In the genomic region with DNA sequence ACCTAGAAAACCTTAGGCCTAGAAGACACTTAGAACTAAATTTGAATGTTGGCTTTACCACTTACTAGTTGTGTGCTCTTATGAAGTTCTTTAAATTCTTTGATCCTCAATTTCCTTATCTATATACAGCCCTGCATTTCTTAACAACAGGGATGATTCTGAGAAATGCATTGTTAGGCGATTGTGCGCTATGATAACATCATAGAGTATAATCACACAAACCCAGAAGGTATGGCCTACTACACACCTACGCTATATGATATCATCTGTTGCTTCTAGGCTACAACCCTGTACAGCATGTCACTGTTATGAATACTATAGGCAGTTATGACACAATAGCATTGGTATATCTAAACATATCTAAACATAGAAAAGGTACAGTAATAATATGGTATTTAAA, we compare ENCODE assay signal across 1 cellular context.
TF ChIP-seq lines count a peak whose summit lies in the region.

No MANE protein-coding gene starts in this region.

TF ChIP-seq in K562, 482 proteins besides CTCF, POLR2A, EP300 and RAD21 (continued from another document):
- TF ChIP-seq, protein P1, sequence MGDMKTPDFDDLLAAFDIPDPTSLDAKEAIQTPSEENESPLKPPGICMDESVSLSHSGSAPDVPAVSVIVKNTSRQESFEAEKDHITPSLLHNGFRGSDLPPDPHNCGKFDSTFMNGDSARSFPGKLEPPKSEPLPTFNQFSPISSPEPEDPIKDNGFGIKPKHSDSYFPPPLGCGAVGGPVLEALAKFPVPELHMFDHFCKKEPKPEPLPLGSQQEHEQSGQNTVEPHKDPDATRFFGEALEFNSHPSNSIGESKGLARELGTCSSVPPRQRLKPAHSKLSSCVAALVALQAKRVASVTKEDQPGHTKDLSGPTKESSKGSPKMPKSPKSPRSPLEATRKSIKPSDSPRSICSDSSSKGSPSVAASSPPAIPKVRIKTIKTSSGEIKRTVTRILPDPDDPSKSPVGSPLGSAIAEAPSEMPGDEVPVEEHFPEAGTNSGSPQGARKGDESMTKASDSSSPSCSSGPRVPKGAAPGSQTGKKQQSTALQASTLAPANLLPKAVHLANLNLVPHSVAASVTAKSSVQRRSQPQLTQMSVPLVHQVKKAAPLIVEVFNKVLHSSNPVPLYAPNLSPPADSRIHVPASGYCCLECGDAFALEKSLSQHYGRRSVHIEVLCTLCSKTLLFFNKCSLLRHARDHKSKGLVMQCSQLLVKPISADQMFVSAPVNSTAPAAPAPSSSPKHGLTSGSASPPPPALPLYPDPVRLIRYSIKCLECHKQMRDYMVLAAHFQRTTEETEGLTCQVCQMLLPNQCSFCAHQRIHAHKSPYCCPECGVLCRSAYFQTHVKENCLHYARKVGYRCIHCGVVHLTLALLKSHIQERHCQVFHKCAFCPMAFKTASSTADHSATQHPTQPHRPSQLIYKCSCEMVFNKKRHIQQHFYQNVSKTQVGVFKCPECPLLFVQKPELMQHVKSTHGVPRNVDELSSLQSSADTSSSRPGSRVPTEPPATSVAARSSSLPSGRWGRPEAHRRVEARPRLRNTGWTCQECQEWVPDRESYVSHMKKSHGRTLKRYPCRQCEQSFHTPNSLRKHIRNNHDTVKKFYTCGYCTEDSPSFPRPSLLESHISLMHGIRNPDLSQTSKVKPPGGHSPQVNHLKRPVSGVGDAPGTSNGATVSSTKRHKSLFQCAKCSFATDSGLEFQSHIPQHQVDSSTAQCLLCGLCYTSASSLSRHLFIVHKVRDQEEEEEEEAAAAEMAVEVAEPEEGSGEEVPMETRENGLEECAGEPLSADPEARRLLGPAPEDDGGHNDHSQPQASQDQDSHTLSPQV (IDR thresholded peaks at IDR 0.05): peak; percentile 39; the same call in 1 of the 2 replicates
- no peak for TF ChIP-seq NR4A1 (CRISPR knock-in tag; IDR thresholded peaks at IDR 0.05)
- TF ChIP-seq NR4A1 (tag; IDR thresholded peaks at IDR 0.05): 0 out of 2 replicates have a peak, but pooled peaks have one; percentile 31
- TF ChIP-seq LEF1 (IDR thresholded peaks at IDR 0.05): peak; percentile 39; the same call in 1 of the 2 replicates
- TF ChIP-seq SMARCE1 (IDR thresholded peaks at IDR 0.05): 0 out of 2 replicates have a peak, but pooled peaks have one; percentile 38
- TF ChIP-seq KLF16 (IDR thresholded peaks at IDR 0.05): peak; percentile 56; the same call in 1 of the 2 replicates
- 0 out of 2 replicates have a peak, but pooled peaks have one; percentile 5 for TF ChIP-seq MAFG (tag; conservative IDR thresholded peaks at IDR 0.05)
- TF ChIP-seq, protein P2, sequence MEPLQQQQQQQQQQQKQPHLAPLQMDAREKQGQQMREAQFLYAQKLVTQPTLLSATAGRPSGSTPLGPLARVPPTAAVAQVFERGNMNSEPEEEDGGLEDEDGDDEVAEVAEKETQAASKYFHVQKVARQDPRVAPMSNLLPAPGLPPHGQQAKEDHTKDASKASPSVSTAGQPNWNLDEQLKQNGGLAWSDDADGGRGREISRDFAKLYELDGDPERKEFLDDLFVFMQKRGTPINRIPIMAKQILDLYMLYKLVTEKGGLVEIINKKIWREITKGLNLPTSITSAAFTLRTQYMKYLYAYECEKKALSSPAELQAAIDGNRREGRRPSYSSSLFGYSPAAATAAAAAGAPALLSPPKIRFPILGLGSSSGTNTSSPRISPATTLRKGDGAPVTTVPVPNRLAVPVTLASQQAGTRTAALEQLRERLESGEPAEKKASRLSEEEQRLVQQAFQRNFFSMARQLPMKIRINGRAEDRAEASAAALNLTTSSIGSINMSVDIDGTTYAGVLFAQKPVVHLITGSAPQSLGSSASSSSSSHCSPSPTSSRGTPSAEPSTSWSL (CRISPR knock-in tag; IDR thresholded peaks at IDR 0.05; ENCODE audit: borderline replicate concordance): no peak
- peak; percentile 20; the same call in 1 of the 2 replicates for TF ChIP-seq CREB1 (IDR thresholded peaks at IDR 0.05)
- TF ChIP-seq CREB1 (CRISPR knock-in tag; IDR thresholded peaks at IDR 0.05): no peak
- TF ChIP-seq POLR2AphosphoS5 (IDR thresholded peaks at IDR 0.05; ENCODE audit: control insufficient read depth, insufficient read depth, low read depth, low read length): 0 out of 2 replicates have a peak, but pooled peaks have one; percentile 21
- TF ChIP-seq TAL1 (IDR thresholded peaks at IDR 0.05): peak; percentile 74
- TF ChIP-seq MBD2 (IDR thresholded peaks at IDR 0.05; ENCODE audit: borderline replicate concordance, low read depth): no peak
- 0 out of 2 replicates have a peak, but pooled peaks have one; percentile 31 for TF ChIP-seq ZBTB2 (IDR thresholded peaks at IDR 0.05)
- TF ChIP-seq SMARCA4 (IDR thresholded peaks at IDR 0.05): peak; percentile 74
- peak; percentile 51 to 61; a peak in 2 of 4 replicates for TF ChIP-seq TRIM24 (IDR thresholded peaks at IDR 0.05)
- TF ChIP-seq, protein P3, sequence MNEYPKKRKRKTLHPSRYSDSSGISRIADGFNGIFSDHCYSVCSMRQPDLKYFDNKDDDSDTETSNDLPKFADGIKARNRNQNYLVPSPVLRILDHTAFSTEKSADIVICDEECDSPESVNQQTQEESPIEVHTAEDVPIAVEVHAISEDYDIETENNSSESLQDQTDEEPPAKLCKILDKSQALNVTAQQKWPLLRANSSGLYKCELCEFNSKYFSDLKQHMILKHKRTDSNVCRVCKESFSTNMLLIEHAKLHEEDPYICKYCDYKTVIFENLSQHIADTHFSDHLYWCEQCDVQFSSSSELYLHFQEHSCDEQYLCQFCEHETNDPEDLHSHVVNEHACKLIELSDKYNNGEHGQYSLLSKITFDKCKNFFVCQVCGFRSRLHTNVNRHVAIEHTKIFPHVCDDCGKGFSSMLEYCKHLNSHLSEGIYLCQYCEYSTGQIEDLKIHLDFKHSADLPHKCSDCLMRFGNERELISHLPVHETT (CRISPR knock-in tag; conservative IDR thresholded peaks at IDR 0.05 in 1 of 2, IDR thresholded peaks at IDR 0.05 in 1 of 2): 0 out of 4 replicates have a peak, but pooled peaks of 1 of the 2 experiments have one; percentile 38
- TF ChIP-seq GABPA (tag; conservative IDR thresholded peaks at IDR 0.05; ENCODE audit: low read depth): no peak
- TF ChIP-seq CREM (IDR thresholded peaks at IDR 0.05; ENCODE audit: low read depth): peak; percentile 60; the same call in 1 of the 2 replicates
